In genomic region chr6:153059757-153060156, GRCh38 we compare ENCODE assay signal across 12 cellular contexts. TPM values are rescaled to one million over a fixed set of nuclear protein-coding genes. Genes with fewer than 3 reads are reported as not detected.
A peak's percentile ranks its signal among the peaks of the same experiment; 100 is the strongest.
DNase-seq lines count a peak whose midpoint lies in the region; ATAC-seq and TF ChIP-seq lines count a peak whose summit lies in the region.
"Had no signal": no experiment of that assay in that cellular context is flagged by ENCODE, and none has a peak within 500 bp of the region (broad histone marks: within the 10 kb centered on the region; RNA-seq: fewer than 3 reads in every experiment).

No MANE protein-coding gene starts in this region.

- DNase-seq in NCI-H510A treated with DMSO at 0.1 percent for 48 hours (lab: John Stamatoyannopoulos, UW) (peak; percentile 23), NCI-H510A (lab: John Stamatoyannopoulos, UW) (no peak), HFFc6 (no peak), RPMI8226 (peak; percentile 7), iPS-NIHi11 (ENCODE audit: low spot score) (peak; percentile 8), pons (ENCODE audit: low spot score) (no peak), NCI-H2081 treated with DMSO at 0.1 percent for 48 hours (lab: John Stamatoyannopoulos, UW) (no peak)
- no peak for DNase-seq in stimulated activated naive CD8-positive, alpha-beta T cell treated with anti-CD3 and anti-CD28 coated beads, Interleukin-15, amount 100 ng/mL, for 72 hours
- DNase-seq: immature natural killer cell, NCI-H446 treated with DMSO at 0.1 percent for 48 hours, T-helper 9 cell had no signal

- TF ChIP-seq CTCF in HFFc6 (IDR thresholded peaks at IDR 0.05): peak; percentile 43

- H3K4me1 Mint-ChIP-seq in HFFc6 (ENCODE audit: low read depth): peaks cover 16% of the 10 kb centered on the region
- no peaks in the 10 kb centered on the region for H3K4me1 Mint-ChIP-seq in stimulated activated naive CD8-positive, alpha-beta T cell treated with anti-CD3 and anti-CD28 coated beads, Interleukin-15, amount 100 ng/mL, for 72 hours

- no peak for ATAC-seq in stimulated activated naive CD8-positive, alpha-beta T cell treated with anti-CD3 and anti-CD28 coated beads, Interleukin-15, amount 100 ng/mL, for 72 hours
- ATAC-seq: K562 had no signal

- H3K27me3 Mint-ChIP-seq in HFFc6 (ENCODE audit: insufficient read depth): peaks cover 2% of the 10 kb centered on the region; the same call in 1 of the 2 replicates
- peaks cover 18% of the 10 kb centered on the region for H3K27me3 Mint-ChIP-seq in stimulated activated naive CD8-positive, alpha-beta T cell treated with anti-CD3 and anti-CD28 coated beads, Interleukin-15, amount 100 ng/mL, for 72 hours

- H3K4me3 Mint-ChIP-seq in HFFc6: no peak overlapping the region
- H3K4me3 Mint-ChIP-seq in stimulated activated naive CD8-positive, alpha-beta T cell treated with anti-CD3 and anti-CD28 coated beads, Interleukin-15, amount 100 ng/mL, for 72 hours: no peak overlapping the region
- H3K4me3 Mint-ChIP-seq: immature natural killer cell had no signal

- no peaks in the 10 kb centered on the region; the same call in 1 of the 2 replicates for H3K9me3 Mint-ChIP-seq in HFFc6
- H3K9me3 Mint-ChIP-seq in stimulated activated naive CD8-positive, alpha-beta T cell treated with anti-CD3 and anti-CD28 coated beads, Interleukin-15, amount 100 ng/mL, for 72 hours: peaks cover 8 to 13% of the 10 kb centered on the region in 2 donors

- no peak overlapping the region for H3K27ac Mint-ChIP-seq in HFFc6
- no peak overlapping the region for H3K27ac Mint-ChIP-seq in stimulated activated naive CD8-positive, alpha-beta T cell treated with anti-CD3 and anti-CD28 coated beads, Interleukin-15, amount 100 ng/mL, for 72 hours

- H3K36me3 Mint-ChIP-seq in HFFc6 (ENCODE audit: low read depth): peaks cover 8% of the 10 kb centered on the region; the same call in 1 of the 2 replicates

RNA-seq across cellular contexts. Expression of gene MTRF1L, which starts 57.2 kb away (rescaled TPM):
- 10 to 100 TPM; 25.1 to 33.4 (median 28.0) TPM for total RNA-seq in HFFc6 (2021; fragmentation: NEBNext Ultra II Directional; extraction: Animal tissue kit (Norgen Biotek cat#: 25700))

Comparison
In these comparisons a context has a peak if more than half of its experiments do, and no peak if none do; other contexts are left out.
1. DNase-seq: peak in NCI-H510A treated with DMSO at 0.1 percent for 48 hours (single experiment), RPMI8226 (single experiment) and iPS-NIHi11 (single experiment); none in NCI-H510A (single experiment), HFFc6 (single experiment), pons (single experiment), stimulated activated naive CD8-positive, alpha-beta T cell treated with anti-CD3 and anti-CD28 coated beads, Interleukin-15, amount 100 ng/mL, for 72 hours (0 of 2) and NCI-H2081 treated with DMSO at 0.1 percent for 48 hours (single experiment).